Comparison of ENCODE assay signal across 24 cellular contexts in genomic region chr1:31535561-31535960, GRCh38. TPM values are rescaled to one million over a fixed set of nuclear protein-coding genes. Genes with fewer than 3 reads are reported as not detected.
DNase-seq lines count a peak whose midpoint lies in the region; ATAC-seq and TF ChIP-seq lines count a peak whose summit lies in the region.
"Had no signal": no experiment of that assay in that cellular context is flagged by ENCODE, and none has a peak within 500 bp of the region (broad histone marks: within the 10 kb centered on the region; RNA-seq: fewer than 3 reads in every experiment).

No MANE protein-coding gene starts in this region.

- CTCF ChIA-PET in MCF 10A (lab: Yijun Ruan, JAX), result interaction anchor here (0.6 to 1.8 kb wide), 4 partner anchors 12 to 372 kb away, joined by 3 to 5 read pairs (median 4); no protein-coding TSS in a partner anchor
- CTCF ChIA-PET in RWPE1 (lab: Yijun Ruan, JAX), result interaction anchor here (0.6 to 0.9 kb wide), 2 partner anchors 14 to 26 kb away, joined by 3 to 4 read pairs; no protein-coding TSS in a partner anchor

- POLR2A ChIA-PET in MCF 10A (lab: Yijun Ruan, JAX) (interaction anchor here (1.2 kb wide), 2 partner anchors 11 to 13 kb away, joined by 3 to 4 read pairs; no protein-coding TSS in a partner anchor), RWPE1 (lab: Yijun Ruan, JAX; ENCODE audit: low non-redundant PET) (no interaction called here)

- peak; percentile 14 for DNase-seq in MCF 10A (ENCODE audit: unreplicated experiment)
- DNase-seq in breast epithelium (ENCODE audit: low spot score in 2 of 2), result no peak
- peak; percentile 41 for DNase-seq in RWPE1 (ENCODE audit: low spot score)
- no peak for DNase-seq in left lung
- no peak for DNase-seq in NCI-H2081 (lab: John Stamatoyannopoulos, UW)
- DNase-seq: activated CD4-positive, alpha-beta T cell treated with anti-CD3 and anti-CD28 coated beads for 4 hours; activated effector memory CD4-positive, alpha-beta T cell treated with Interleukin-2 at 50 U/mL for 16 hours; endodermal cell; kidney; NCI-H1048; NCI-H187 treated with DMSO at 0.1 percent for 48 hours; NCI-H2227 treated with DMSO at 0.1 percent for 48 hours; NCI-H748 treated with DMSO at 0.1 percent for 48 hours; occipital lobe; retina; SHP77 treated with DMSO at 0.1 percent for 48 hours; spleen; stimulated activated CD4-positive, alpha-beta T cell treated with anti-CD3 and anti-CD28 coated beads, Interleukin-4, amount 100 ng/mL, for 1 hour; stomach had no signal

- H3K4me3 ChIP-seq in breast epithelium (no peak overlapping the region), left lung (no peak overlapping the region)
- H3K4me3 ChIP-seq: spleen, stomach had no signal

- no peak for TF ChIP-seq CTCF in MCF 10A (IDR thresholded peaks at IDR 0.05; ENCODE audit: unreplicated experiment)
- no peak for TF ChIP-seq CTCF in breast epithelium (IDR thresholded peaks at IDR 0.05)
- TF ChIP-seq CTCF in RWPE1 (conservative IDR thresholded peaks at IDR 0.05; ENCODE audit: low read depth), result no peak
- TF ChIP-seq CTCF in left lung (IDR thresholded peaks at IDR 0.05), result no peak

- H3K9me3 Mint-ChIP-seq in MCF 10A (ENCODE audit: unreplicated experiment), result no peaks in the 10 kb centered on the region
- H3K9me3 Mint-ChIP-seq: endodermal cell, type B pancreatic cell had no signal

- no peaks in the 10 kb centered on the region for H3K27me3 ChIP-seq in breast epithelium
- peaks cover 0 to 10% of the 10 kb centered on the region in 2 donors for H3K27me3 ChIP-seq in left lung
- H3K27me3 ChIP-seq: stomach had no signal

- H3K36me3 ChIP-seq in breast epithelium, result no peaks in the 10 kb centered on the region
- H3K36me3 ChIP-seq in left lung, result no peaks in the 10 kb centered on the region
- H3K36me3 ChIP-seq: spleen, stomach had no signal

- no peaks in the 10 kb centered on the region for H3K27me3 Mint-ChIP-seq in MCF 10A (ENCODE audit: insufficient read depth, unreplicated experiment)

- no peak overlapping the region for H3K4me3 Mint-ChIP-seq in MCF 10A (ENCODE audit: unreplicated experiment)
- H3K4me3 Mint-ChIP-seq: brain, endodermal cell, type B pancreatic cell had no signal

- no peak for TF ChIP-seq POLR2A in breast epithelium (IDR thresholded peaks at IDR 0.05)

- no peaks in the 10 kb centered on the region for H3K36me3 Mint-ChIP-seq in MCF 10A (ENCODE audit: insufficient read depth, unreplicated experiment)
- H3K36me3 Mint-ChIP-seq: brain, type B pancreatic cell had no signal

- ATAC-seq in left lung (peak; percentile 48), HG03565 (IDR thresholded peaks at IDR 0.05; ENCODE audit: unreplicated experiment) (no peak), GM21447 (IDR thresholded peaks at IDR 0.05; ENCODE audit: unreplicated experiment) (no peak), GM21786 (IDR thresholded peaks at IDR 0.05; ENCODE audit: unreplicated experiment) (no peak)

- peaks cover 10% of the 10 kb centered on the region for H3K4me1 Mint-ChIP-seq in MCF 10A (ENCODE audit: insufficient read depth, unreplicated experiment)

- no TSS peak for BruUV-seq in MCF 10A (replicated peaks; lab: Mats Ljungman, UMichigan)

- no peak overlapping the region for H3K27ac Mint-ChIP-seq in MCF 10A (ENCODE audit: low read depth, unreplicated experiment)
- H3K27ac Mint-ChIP-seq: brain, endodermal cell, type B pancreatic cell had no signal

- intact Hi-C loops in MCF 10A (cut with micrococcal nuclease) (no loop called here), breast epithelium (cut with DNase I; ENCODE audit: low total_unique reads) (no loop called here), left lung (cut with DNase I) (no loop called here)

- H3K4me1 ChIP-seq in breast epithelium (no peaks in the 10 kb centered on the region), left lung (no peaks in the 10 kb centered on the region)
- H3K4me1 ChIP-seq: stomach had no signal

- H3K27ac ChIP-seq in breast epithelium (no peak overlapping the region), RWPE1 (no peak overlapping the region), left lung (peak overlapping the region in 1 of 2 donors; percentile 55)
- H3K27ac ChIP-seq: stomach had no signal

- H3K9me3 ChIP-seq in breast epithelium (no peaks in the 10 kb centered on the region), left lung (no peaks in the 10 kb centered on the region)
- H3K9me3 ChIP-seq: spleen, stomach had no signal

RNA-seq across cellular contexts. Expression of gene TINAGL1, which starts 40.8 kb away (rescaled TPM):
- 2.7 and 2.9 TPM in 2 replicates for total RNA-seq in MCF 10A (2022)
- 100 to 1,000 TPM in 2 of 3 donors, 10 to 100 TPM in 1; 85.9 to 187 (median 144) TPM for total RNA-seq in breast epithelium
- 100 to 1,000 TPM in 1 of 2 donors, 10 to 100 TPM in 1; 66.6 to 106 TPM for total RNA-seq in left lung

Comparison
In these comparisons a context has a peak if more than half of its experiments do, and no peak if none do; other contexts are left out.
1. DNase-seq: peak in MCF 10A (single experiment) and RWPE1 (single experiment); none in breast epithelium (0 of 2), left lung (0 of 2) and NCI-H2081 (0 of 2).
2. RNA of gene TINAGL1, which starts 40.8 kb away (total RNA-seq): 85.9 to 187 TPM in breast epithelium and 66.6 to 106 TPM in left lung; 2.7 to 2.9 TPM in MCF 10A; every median in the first group is over 10 times any median in the second.